ENCODE assay signal across 14 cellular contexts in the genomic region with DNA sequence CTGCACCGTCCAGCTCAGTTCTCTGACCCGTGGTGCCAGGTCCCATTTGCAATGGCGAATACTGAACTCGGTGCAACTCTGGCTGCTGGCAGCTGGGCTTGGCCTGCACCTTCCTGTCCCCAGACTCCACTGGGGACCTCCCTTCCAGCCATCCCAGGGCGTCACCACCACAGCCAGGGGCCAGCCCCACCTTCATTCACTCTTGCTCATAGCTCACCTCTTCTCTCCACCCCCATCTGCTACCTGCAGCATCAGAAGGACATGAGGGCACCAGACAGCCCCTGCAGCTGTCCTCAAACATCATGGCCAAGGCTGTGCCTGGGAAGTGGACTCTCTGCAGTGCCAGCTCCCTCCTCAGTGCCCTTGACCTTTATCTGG. TPM values are rescaled to one million over a fixed set of nuclear protein-coding genes. Genes with fewer than 3 reads are reported as not detected.
DNase-seq lines count a peak whose midpoint lies in the region; ATAC-seq, FAIRE-seq and TF ChIP-seq lines count a peak whose summit lies in the region.
"Had no signal": no experiment of that assay in that cellular context is flagged by ENCODE, and none has a peak within 500 bp of the region (broad histone marks: within the 10 kb centered on the region; RNA-seq: fewer than 3 reads in every experiment).

No MANE protein-coding gene starts in this region.

- peak in 1 of 2 experiments; percentile 53; a peak in 3 of 5 replicates for TF ChIP-seq RAD21 in A549 (conservative IDR thresholded peaks at IDR 0.05 in 1 of 2, IDR thresholded peaks at IDR 0.05 in 1 of 2)
- no peak for TF ChIP-seq RAD21 in HepG2 (CRISPR knock-in tag; IDR thresholded peaks at IDR 0.05)

- peak; percentile 49 for TF ChIP-seq CTCF in A549 (IDR thresholded peaks at IDR 0.05)
- TF ChIP-seq CTCF in GM12873 (IDR thresholded peaks at IDR 0.05; ENCODE audit: insufficient read depth, low read depth, low read length, missing control alignments): peak; percentile 47
- no peak for TF ChIP-seq CTCF in astrocyte (IDR thresholded peaks at IDR 0.05; ENCODE audit: insufficient read depth, low read depth, low read length)
- TF ChIP-seq CTCF in HepG2 (CRISPR knock-in tag; IDR thresholded peaks at IDR 0.05): peak; percentile 21

- no peaks in the 10 kb centered on the region for H3K4me1 Mint-ChIP-seq in astrocyte (ENCODE audit: low read depth, unreplicated experiment)

- H3K27me3 Mint-ChIP-seq in astrocyte (ENCODE audit: low read depth, unreplicated experiment): peaks cover 46% of the 10 kb centered on the region
- H3K27me3 Mint-ChIP-seq: stimulated activated naive CD8-positive, alpha-beta T cell treated with anti-CD3 and anti-CD28 coated beads, Interleukin-15, Interleukin-2, amounts not matched to agents 100 ng/mL and 50 ng/mL, for 24 hours had no signal

- intact Hi-C loops in HepG2 (cut with micrococcal nuclease; ENCODE audit: unreplicated experiment): loop anchor here (1.0 to 2.0 kb wide), 2 partner anchors 533 to 587 kb away; no protein-coding TSS in a partner anchor

- H3K79me2 ChIP-seq in astrocyte (ENCODE audit: insufficient read depth, low read length) (no peaks in the 10 kb centered on the region), HepG2 (ENCODE audit: insufficient read depth, low read length) (no peaks in the 10 kb centered on the region)

- no peak for FAIRE-seq in A549 (lab: Jason Lieb, UNC)
- FAIRE-seq in astrocyte (lab: Jason Lieb, UNC): no peak
- FAIRE-seq in HepG2 (lab: Jason Lieb, UNC): no peak
- FAIRE-seq: endometrium, G401.6 had no signal

- no peaks in the 10 kb centered on the region for H3K9me3 ChIP-seq in A549
- no peaks in the 10 kb centered on the region for H3K9me3 ChIP-seq in astrocyte (ENCODE audit: insufficient read depth, low read depth, low read length)
- no peaks in the 10 kb centered on the region for H3K9me3 ChIP-seq in HepG2 (ENCODE audit: low read length)
- H3K9me3 ChIP-seq: psoas muscle had no signal

- TF ChIP-seq EP300 in A549 (IDR thresholded peaks at IDR 0.05) (no peak), HepG2 (IDR thresholded peaks at IDR 0.05; ENCODE audit: low read depth in 2 of 2, low read length in 2 of 2) (no peak), HepG2 (CRISPR knock-in tag; IDR thresholded peaks at IDR 0.05; ENCODE audit: borderline replicate concordance) (no peak)

- CTCF ChIA-PET in A549 (lab: Yijun Ruan, JAX): interaction anchor here (0.6 to 4.8 kb wide), 40 partner anchors 10 to 639 kb away, joined by 3 to 50 read pairs (median 4); a partner anchor contains a TSS
- CTCF ChIA-PET in HepG2 (lab: Yijun Ruan, JAX; ENCODE audit: low intra/inter-chr PET ratio, low total read pairs): interaction anchor here (1.4 to 2.4 kb wide), 2 partner anchors 534 to 539 kb away, joined by 10 to 11 read pairs; no protein-coding TSS in a partner anchor

- H3K4me2 ChIP-seq in A549 (no peak overlapping the region; the same call in 2 of the 3 replicates), astrocyte (ENCODE audit: low read length) (no peak overlapping the region), HepG2 (ENCODE audit: low read depth, low read length) (no peak overlapping the region)
- H3K4me2 ChIP-seq: GM23338 had no signal

- WGBS in A549 (ENCODE audit: missing lambda C conversion rate): 67% methylated on average over 1 of the region's 5 CpGs
- 13% methylated on average over 1 of the region's 5 CpGs for WGBS in HepG2 (ENCODE audit: low lambda C conversion rate)

- H3K36me3 ChIP-seq in astrocyte (ENCODE audit: insufficient read depth, low read length): no peaks in the 10 kb centered on the region
- no peaks in the 10 kb centered on the region for H3K36me3 ChIP-seq in HepG2 (replicated peaks in 1 of 2; ENCODE audit: control insufficient read depth in 1 of 2, insufficient read depth in 2 of 2, low read length in 2 of 2)

- no peak for DNase-seq in A549 (ENCODE audit: low read depth in 1 of 2, low spot score in 1 of 2)
- no peak for DNase-seq in astrocyte (ENCODE audit: low read depth)
- DNase-seq in HepG2 (ENCODE audit: low spot score): no peak
- no peak for DNase-seq in NCI-H2196 (lab: John Stamatoyannopoulos, UW; ENCODE audit: unreplicated experiment)
- DNase-seq in amniotic stem cell (lab: John Stamatoyannopoulos, UW): no peak

- H3K27ac Mint-ChIP-seq in astrocyte (ENCODE audit: unreplicated experiment): no peak overlapping the region
- H3K27ac Mint-ChIP-seq: GM23338; stimulated activated naive CD8-positive, alpha-beta T cell treated with anti-CD3 and anti-CD28 coated beads, Interleukin-15, Interleukin-2, amounts not matched to agents 100 ng/mL and 50 ng/mL, for 24 hours had no signal

- H3K4me1 ChIP-seq in A549 (peaks cover 16% of the 10 kb centered on the region), astrocyte (ENCODE audit: insufficient read depth, low read length) (no peaks in the 10 kb centered on the region), HepG2 (ENCODE audit: insufficient read depth, low read length) (peaks cover 15% of the 10 kb centered on the region)

- ATAC-seq in A549 (peak; percentile 9 to 12; a peak in 4 of 6 replicates), HepG2 (peak; percentile 5), HG02588 (IDR thresholded peaks at IDR 0.05; ENCODE audit: unreplicated experiment) (no peak), GM19467 (IDR thresholded peaks at IDR 0.05; ENCODE audit: unreplicated experiment) (no peak)

- H3K27ac ChIP-seq in A549: no peak overlapping the region
- no peak overlapping the region for H3K27ac ChIP-seq in astrocyte (ENCODE audit: low read depth, low read length)
- no peak overlapping the region for H3K27ac ChIP-seq in HepG2 (ENCODE audit: extremely low read length, insufficient read depth, low read length)
- H3K27ac ChIP-seq: psoas muscle had no signal

- in situ Hi-C loops in HepG2 (cut with HindIII; ENCODE audit: extremely low pct_ligation_motif_present, low pct_unique_long_range_greater_than_20kb): loop anchor here (5.0 kb wide), 1 partner anchor 532 kb away; no protein-coding TSS in a partner anchor

- H3K9ac ChIP-seq in astrocyte (ENCODE audit: low read length) (no peak overlapping the region), HepG2 (ENCODE audit: insufficient read depth, low read depth, low read length) (no peak overlapping the region)

- H3K4me3 Mint-ChIP-seq in astrocyte (ENCODE audit: unreplicated experiment): peak overlapping the region; percentile 35
- H3K4me3 Mint-ChIP-seq: GM23338; stimulated activated naive CD8-positive, alpha-beta T cell treated with anti-CD3 and anti-CD28 coated beads, Interleukin-15, Interleukin-2, amounts not matched to agents 100 ng/mL and 50 ng/mL, for 24 hours had no signal

- H3K9me3 Mint-ChIP-seq in astrocyte (ENCODE audit: unreplicated experiment): no peaks in the 10 kb centered on the region
- H3K9me3 Mint-ChIP-seq: GM23338; stimulated activated naive CD8-positive, alpha-beta T cell treated with anti-CD3 and anti-CD28 coated beads, Interleukin-15, Interleukin-2, amounts not matched to agents 100 ng/mL and 50 ng/mL, for 24 hours had no signal

- H3K36me3 Mint-ChIP-seq in astrocyte (ENCODE audit: low read depth, unreplicated experiment): no peaks in the 10 kb centered on the region

- H4K20me1 ChIP-seq in astrocyte (ENCODE audit: insufficient read depth, low read length) (no peaks in the 10 kb centered on the region), HepG2 (ENCODE audit: insufficient read depth, low read length) (no peaks in the 10 kb centered on the region)

- peaks cover 7% of the 10 kb centered on the region for H3K27me3 ChIP-seq in astrocyte (ENCODE audit: insufficient read depth, low read length)
- peaks cover 19 to 38% of the 10 kb centered on the region in 2 experiments; a peak in 4 of 5 replicates for H3K27me3 ChIP-seq in HepG2 (ENCODE audit: control insufficient read depth in 1 of 2, insufficient read depth in 2 of 2, low read length in 2 of 2)

- no peak overlapping the region for H3K4me3 ChIP-seq in A549
- no peak overlapping the region for H3K4me3 ChIP-seq in astrocyte (ENCODE audit: insufficient read depth, low read depth, low read length)
- no peak overlapping the region for H3K4me3 ChIP-seq in HepG2 (replicated peaks in 1 of 3; ENCODE audit: insufficient read depth in 1 of 3, low read depth in 2 of 3, low read length in 3 of 3)
- H3K4me3 ChIP-seq: GM23338, psoas muscle had no signal

- H2AFZ ChIP-seq in astrocyte (ENCODE audit: low read depth, low read length): no peak overlapping the region
- H2AFZ ChIP-seq in HepG2 (ENCODE audit: low read length): no peak overlapping the region
- H2AFZ ChIP-seq: GM23338 had no signal

- POLR2A ChIA-PET in A549 (lab: Yijun Ruan, JAX) (no interaction called here), HepG2 (lab: Yijun Ruan, JAX) (no interaction called here)

- no peak for TF ChIP-seq POLR2A in A549 (IDR thresholded peaks at IDR 0.05; ENCODE audit: low read length)
- TF ChIP-seq POLR2A in HepG2 (IDR thresholded peaks at IDR 0.05; ENCODE audit: insufficient read depth in 1 of 2, low read depth in 2 of 2, low read length in 2 of 2): no peak

- BruUV-seq in HepG2 (replicated peaks; lab: Mats Ljungman, UMichigan): no TSS peak

RNA-seq across cellular contexts. Expression of a gene that starts 16.2 kb away (rescaled TPM):
- 0.05 and 0.11 TPM in 2 replicates for polyA plus RNA-seq in A549 (2011; rRNA removed)
- 0.03 and 0.04 TPM in 2 replicates for polyA plus RNA-seq in A549 (2012; cell fraction: cytosol; rRNA removed)
- 0.02 TPM in 2 replicates for polyA plus RNA-seq in A549 (2012; cell fraction: nucleus; rRNA removed)
- polyA plus RNA-seq in A549 (2017; fragmentation: RNase III; extraction: RNeasy Plus Mini Kit Qiagen cat#74134 plus additional on column Dnase treatment): not detected in 3 replicates
- 0.24 and 0.29 TPM in 2 replicates for polyA minus RNA-seq in A549 (2011; rRNA and poly(A)+ RNA removed)
- total RNA-seq in astrocyte: not detected in 2 replicates
- not detected in 2 replicates for total RNA-seq in HepG2 (2016; rRNA removed; fragmentation: Illumina TruSeq; extraction: Trizol)
- total RNA-seq in HepG2 (2016; cell fraction: cytosol; rRNA removed; fragmentation: Illumina TruSeq; extraction: Trizol; ENCODE audit: low read depth): not detected in 2 replicates
- not detected in 2 replicates for total RNA-seq in HepG2 (2016; cell fraction: insoluble cytoplasmic fraction; rRNA removed; fragmentation: Illumina TruSeq; extraction: Trizol)
- not detected in 2 replicates for total RNA-seq in HepG2 (2016; cell fraction: membrane; rRNA removed; fragmentation: Illumina TruSeq; extraction: Trizol)
- total RNA-seq in HepG2 (2016; cell fraction: nucleus; rRNA removed; fragmentation: Illumina TruSeq; extraction: Trizol): not detected in 2 replicates
- polyA plus RNA-seq in HepG2 (2011; rRNA removed): 0.03 TPM in 1 of 2 replicates, not detected in the other
- polyA plus RNA-seq in HepG2 (2011; cell fraction: cytosol; rRNA removed): 0.03 and 0.05 TPM in 2 replicates
- 0.07 TPM in 1 of 2 replicates, not detected in the other for polyA plus RNA-seq in HepG2 (2011; cell fraction: nucleus; rRNA removed)
- not detected in 2 replicates for polyA plus RNA-seq in HepG2 (2012)
- polyA plus RNA-seq in HepG2 (2016; cell fraction: cytosol; fragmentation: Illumina TruSeq; extraction: Trizol; ENCODE audit: low read depth): not detected in 2 replicates
- polyA plus RNA-seq in HepG2 (2016; cell fraction: insoluble cytoplasmic fraction; fragmentation: Illumina TruSeq; extraction: Trizol; ENCODE audit: low read depth): not detected in 2 replicates
- polyA plus RNA-seq in HepG2 (2016; cell fraction: membrane; fragmentation: Illumina TruSeq; extraction: Trizol; ENCODE audit: low read depth): not detected in 2 replicates
- polyA plus RNA-seq in HepG2 (2016; cell fraction: nucleus; fragmentation: Illumina TruSeq; extraction: Trizol; ENCODE audit: insufficient read depth, low read depth): not detected in 2 replicates
- polyA minus RNA-seq in HepG2 (2011; rRNA and poly(A)+ RNA removed; ENCODE audit: low replicate concordance): 0.42 TPM in 1 of 2 replicates, not detected in the other
- polyA minus RNA-seq in HepG2 (2011; cell fraction: cytosol; rRNA and poly(A)+ RNA removed): not detected in 2 replicates
- not detected in 2 replicates for polyA minus RNA-seq in HepG2 (2011; cell fraction: nucleus; rRNA and poly(A)+ RNA removed)
- total RNA-seq: aorta, GM23338, psoas muscle had no signal
- polyA plus RNA-seq: GM23338 had no signal

RNA-seq across cellular contexts. Expression of a gene that starts 33.1 kb away (rescaled TPM):
- 0.17 and 0.18 TPM in 2 replicates for polyA plus RNA-seq in A549 (2011; rRNA removed)
- 0.08 and 0.12 TPM in 2 replicates for polyA plus RNA-seq in A549 (2012; cell fraction: cytosol; rRNA removed)
- 0.24 and 0.30 TPM in 2 replicates for polyA plus RNA-seq in A549 (2012; cell fraction: nucleus; rRNA removed)
- polyA plus RNA-seq in A549 (2017; fragmentation: RNase III; extraction: RNeasy Plus Mini Kit Qiagen cat#74134 plus additional on column Dnase treatment): 0.04 to 0.07 TPM in 2 of 3 replicates, not detected in the other
- 0.08 and 0.15 TPM in 2 replicates for polyA minus RNA-seq in A549 (2011; rRNA and poly(A)+ RNA removed)
- total RNA-seq in astrocyte: 0.19 and 0.27 TPM in 2 replicates
- total RNA-seq in HepG2 (2016; rRNA removed; fragmentation: Illumina TruSeq; extraction: Trizol): not detected in 2 replicates
- not detected in 2 replicates for total RNA-seq in HepG2 (2016; cell fraction: cytosol; rRNA removed; fragmentation: Illumina TruSeq; extraction: Trizol; ENCODE audit: low read depth)
- total RNA-seq in HepG2 (2016; cell fraction: insoluble cytoplasmic fraction; rRNA removed; fragmentation: Illumina TruSeq; extraction: Trizol): not detected in 2 replicates
- total RNA-seq in HepG2 (2016; cell fraction: membrane; rRNA removed; fragmentation: Illumina TruSeq; extraction: Trizol): not detected in 2 replicates
- total RNA-seq in HepG2 (2016; cell fraction: nucleus; rRNA removed; fragmentation: Illumina TruSeq; extraction: Trizol): not detected in 2 replicates
- not detected in 2 replicates for polyA plus RNA-seq in HepG2 (2011; rRNA removed)
- polyA plus RNA-seq in HepG2 (2011; cell fraction: cytosol; rRNA removed): not detected in 2 replicates
- not detected in 2 replicates for polyA plus RNA-seq in HepG2 (2011; cell fraction: nucleus; rRNA removed)
- not detected in 2 replicates for polyA plus RNA-seq in HepG2 (2012)
- polyA plus RNA-seq in HepG2 (2016; cell fraction: cytosol; fragmentation: Illumina TruSeq; extraction: Trizol; ENCODE audit: low read depth): not detected in 2 replicates
- not detected in 2 replicates for polyA plus RNA-seq in HepG2 (2016; cell fraction: insoluble cytoplasmic fraction; fragmentation: Illumina TruSeq; extraction: Trizol; ENCODE audit: low read depth)
- polyA plus RNA-seq in HepG2 (2016; cell fraction: membrane; fragmentation: Illumina TruSeq; extraction: Trizol; ENCODE audit: low read depth): not detected in 2 replicates
- polyA plus RNA-seq in HepG2 (2016; cell fraction: nucleus; fragmentation: Illumina TruSeq; extraction: Trizol; ENCODE audit: insufficient read depth, low read depth): not detected in 2 replicates
- polyA minus RNA-seq in HepG2 (2011; rRNA and poly(A)+ RNA removed; ENCODE audit: low replicate concordance): 0.12 TPM in 1 of 2 replicates, not detected in the other
- not detected in 2 replicates for polyA minus RNA-seq in HepG2 (2011; cell fraction: cytosol; rRNA and poly(A)+ RNA removed)
- polyA minus RNA-seq in HepG2 (2011; cell fraction: nucleus; rRNA and poly(A)+ RNA removed): not detected in 2 replicates
- total RNA-seq: aorta, psoas muscle had no signal
- polyA plus RNA-seq: aorta, psoas muscle had no signal

RNA-seq across cellular contexts. Expression of a gene that starts 47.9 kb away (rescaled TPM):
- polyA plus RNA-seq in A549 (2011; rRNA removed): 0.18 and 0.29 TPM in 2 replicates
- 0.12 and 0.34 TPM in 2 replicates for polyA plus RNA-seq in A549 (2012; cell fraction: cytosol; rRNA removed)
- 0.65 TPM in 2 replicates for polyA plus RNA-seq in A549 (2012; cell fraction: nucleus; rRNA removed)
- 0.10 to 0.13 TPM (median 0.12 TPM) in 3 replicates for polyA plus RNA-seq in A549 (2017; fragmentation: RNase III; extraction: RNeasy Plus Mini Kit Qiagen cat#74134 plus additional on column Dnase treatment)
- polyA minus RNA-seq in A549 (2011; rRNA and poly(A)+ RNA removed): 0.34 and 0.58 TPM in 2 replicates
- total RNA-seq in astrocyte: 0.14 TPM in 1 of 2 replicates, not detected in the other
- not detected in 2 replicates for total RNA-seq in HepG2 (2016; rRNA removed; fragmentation: Illumina TruSeq; extraction: Trizol)
- total RNA-seq in HepG2 (2016; cell fraction: cytosol; rRNA removed; fragmentation: Illumina TruSeq; extraction: Trizol; ENCODE audit: low read depth): not detected in 2 replicates
- total RNA-seq in HepG2 (2016; cell fraction: insoluble cytoplasmic fraction; rRNA removed; fragmentation: Illumina TruSeq; extraction: Trizol): not detected in 2 replicates
- total RNA-seq in HepG2 (2016; cell fraction: membrane; rRNA removed; fragmentation: Illumina TruSeq; extraction: Trizol): not detected in 2 replicates
- total RNA-seq in HepG2 (2016; cell fraction: nucleus; rRNA removed; fragmentation: Illumina TruSeq; extraction: Trizol): not detected in 2 replicates
- not detected in 2 replicates for polyA plus RNA-seq in HepG2 (2011; rRNA removed)
- polyA plus RNA-seq in HepG2 (2011; cell fraction: cytosol; rRNA removed): 0.06 TPM in 1 of 2 replicates, not detected in the other
- 0.05 TPM in 1 of 2 replicates, not detected in the other for polyA plus RNA-seq in HepG2 (2011; cell fraction: nucleus; rRNA removed)
- polyA plus RNA-seq in HepG2 (2012): not detected in 2 replicates
- not detected in 2 replicates for polyA plus RNA-seq in HepG2 (2016; cell fraction: cytosol; fragmentation: Illumina TruSeq; extraction: Trizol; ENCODE audit: low read depth)
- not detected in 2 replicates for polyA plus RNA-seq in HepG2 (2016; cell fraction: insoluble cytoplasmic fraction; fragmentation: Illumina TruSeq; extraction: Trizol; ENCODE audit: low read depth)
- not detected in 2 replicates for polyA plus RNA-seq in HepG2 (2016; cell fraction: membrane; fragmentation: Illumina TruSeq; extraction: Trizol; ENCODE audit: low read depth)
- polyA plus RNA-seq in HepG2 (2016; cell fraction: nucleus; fragmentation: Illumina TruSeq; extraction: Trizol; ENCODE audit: insufficient read depth, low read depth): not detected in 2 replicates
- not detected in 2 replicates for polyA minus RNA-seq in HepG2 (2011; rRNA and poly(A)+ RNA removed; ENCODE audit: low replicate concordance)
- polyA minus RNA-seq in HepG2 (2011; cell fraction: cytosol; rRNA and poly(A)+ RNA removed): not detected in 2 replicates
- not detected in 2 replicates for polyA minus RNA-seq in HepG2 (2011; cell fraction: nucleus; rRNA and poly(A)+ RNA removed)
- polyA plus RNA-seq: aorta had no signal

Comparison
In these comparisons a context has a peak if more than half of its experiments do, and no peak if none do; other contexts are left out.
1. ATAC-seq: peak in A549 (2 of 2) and HepG2 (single experiment); none in HG02588 (single experiment) and GM19467 (single experiment).